Comparison of ENCODE assay signal across 1 cellular context in the genomic region with DNA sequence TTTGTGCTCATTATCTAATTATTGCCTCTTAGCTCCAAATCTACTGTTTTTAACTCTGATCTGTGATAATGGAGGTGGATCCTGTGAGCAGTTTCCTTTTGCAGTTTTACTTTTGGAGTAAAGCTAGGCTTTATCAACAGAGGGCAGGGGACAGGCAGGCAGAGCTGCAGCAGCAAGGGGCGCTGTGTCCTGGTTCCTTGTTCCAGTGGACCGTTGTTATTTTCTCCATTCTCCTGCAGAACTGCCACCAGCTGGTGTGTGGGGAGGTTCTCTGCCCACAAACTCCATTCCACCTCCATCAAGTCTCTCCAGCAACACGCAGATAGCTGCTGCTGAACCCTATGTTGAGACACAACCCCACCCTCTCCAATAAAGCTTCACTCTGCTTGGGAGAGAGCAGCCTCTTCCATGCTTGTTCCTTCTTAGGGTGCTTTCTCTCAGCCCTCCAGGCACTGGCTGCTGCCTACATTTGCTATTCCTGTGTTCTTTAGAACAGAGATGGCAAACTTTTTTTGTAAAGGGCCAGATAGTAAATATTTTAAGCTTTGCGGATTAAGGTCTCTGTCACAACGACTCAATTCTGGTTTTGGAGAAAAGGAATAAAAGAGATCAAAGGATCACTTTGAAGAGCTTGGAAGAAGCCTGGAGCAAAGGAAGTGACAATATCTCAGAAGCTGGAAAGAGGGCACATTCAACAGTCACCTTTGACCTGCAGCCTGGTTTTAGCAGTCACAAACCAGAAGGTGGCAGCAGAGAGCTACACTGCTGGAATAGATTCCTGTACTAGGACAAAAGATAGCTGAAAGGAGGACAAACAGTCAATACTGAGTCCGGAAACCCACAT.
TF ChIP-seq lines count a peak whose summit lies in the region.

No MANE protein-coding gene starts in this region.

TF ChIP-seq in GM23338, 12 proteins besides CTCF, POLR2A, EP300 and RAD21 (continued from another document):
- TF ChIP-seq ZNF462 (CRISPR knock-in tag; IDR thresholded peaks at IDR 0.05) = no peak; the same call in 1 of the 2 replicates
- no peak for TF ChIP-seq NANOG (IDR thresholded peaks at IDR 0.05; ENCODE audit: borderline replicate concordance)
- TF ChIP-seq EZH2phosphoT487 (IDR thresholded peaks at IDR 0.05; ENCODE audit: unreplicated experiment) = no peak
- no peak for TF ChIP-seq CREB1 (CRISPR knock-in tag; IDR thresholded peaks at IDR 0.05; ENCODE audit: low read depth)
- TF ChIP-seq ETS1 (IDR thresholded peaks at IDR 0.05) = no peak
- no peak for TF ChIP-seq REST (IDR thresholded peaks at IDR 0.05; ENCODE audit: unreplicated experiment)
- no peak for TF ChIP-seq ZNF331 (CRISPR knock-in tag; IDR thresholded peaks at IDR 0.05; ENCODE audit: low read depth)
